Comparison of ENCODE assay signal across 8 cellular contexts in genomic region chr10:122373713-122374112, GRCh38. TPM values are rescaled to one million over a fixed set of nuclear protein-coding genes. Genes with fewer than 3 reads are reported as not detected.
DNase-seq lines count a peak whose midpoint lies in the region; ATAC-seq and TF ChIP-seq lines count a peak whose summit lies in the region.

No MANE protein-coding gene starts in this region.

- TF ChIP-seq CTCF in body of pancreas (IDR thresholded peaks at IDR 0.05) = no peak
- no peak for TF ChIP-seq CTCF in testis (IDR thresholded peaks at IDR 0.05)

- H3K9ac ChIP-seq in HUES48 (ENCODE audit: low read depth, low read length) = peak overlapping the region; percentile 1; the same call in 1 of the 2 replicates

- intact Hi-C loops in body of pancreas (cut with DNase I) = no loop called here
- intact Hi-C loops in left colon (cut with DNase I, micrococcal nuclease) = no loop called here
- intact Hi-C loops in testis (cut with DNase I; ENCODE audit: low total_unique reads) = no loop called here

- H3K36me3 ChIP-seq in ACC112 (ENCODE audit: insufficient read depth, low read length) (no peaks in the 10 kb centered on the region), HUES48 (ENCODE audit: control insufficient read depth, insufficient read depth, low read length) (no peaks in the 10 kb centered on the region), body of pancreas (replicated peaks in 1 of 2; ENCODE audit: insufficient read depth in 1 of 2, low read depth in 2 of 2) (no peaks in the 10 kb centered on the region), testis (ENCODE audit: low read depth, missing control alignments) (no peaks in the 10 kb centered on the region)

- H3K9me3 ChIP-seq in HUES48 (ENCODE audit: control insufficient read depth, insufficient read depth, low read length) (no peaks in the 10 kb centered on the region), body of pancreas (no peaks in the 10 kb centered on the region), testis (no peaks in the 10 kb centered on the region)

- peaks cover 3% of the 10 kb centered on the region for H3K4me1 ChIP-seq in ACC112 (ENCODE audit: control insufficient read depth, insufficient read depth, low read length, unreplicated experiment)
- H3K4me1 ChIP-seq in HUES48 (ENCODE audit: control insufficient read depth, insufficient read depth, low read length) = peaks cover 26% of the 10 kb centered on the region
- peaks cover 32% of the 10 kb centered on the region for H3K4me1 ChIP-seq in body of pancreas
- H3K4me1 ChIP-seq in testis = peaks cover 10% of the 10 kb centered on the region

- H3K27me3 ChIP-seq in ACC112 (ENCODE audit: insufficient read depth, low read length) (no peaks in the 10 kb centered on the region), HUES48 (ENCODE audit: control insufficient read depth, insufficient read depth, low read length) (peaks cover 11% of the 10 kb centered on the region), body of pancreas (no peaks in the 10 kb centered on the region), testis (no peaks in the 10 kb centered on the region)

- ATAC-seq in body of pancreas (peak; percentile 2), left colon (peak; percentile 8), GM18520 (IDR thresholded peaks at IDR 0.05; ENCODE audit: unreplicated experiment) (no peak)

- TF ChIP-seq POLR2A in body of pancreas (IDR thresholded peaks at IDR 0.05) (no peak), testis (IDR thresholded peaks at IDR 0.05) (no peak)

- no peak overlapping the region for H3K27ac ChIP-seq in ACC112 (ENCODE audit: low read depth, low read length)
- H3K27ac ChIP-seq in HUES48 (ENCODE audit: low read depth, low read length) = no peak overlapping the region
- peak overlapping the region; percentile 82 to 99 (median 98) for H3K27ac ChIP-seq in body of pancreas
- H3K27ac ChIP-seq in testis = peak overlapping the region; percentile 76 to 96

- DNase-seq in body of pancreas (peak; percentile 20 to 27 (median 23)), left colon (peak in 1 of 2 donors; percentile 28), testis (peak; percentile 33), SHP77 treated with DMSO at 0.1 percent for 48 hours (lab: John Stamatoyannopoulos, UW) (no peak), HT-29 (ENCODE audit: low spot score) (no peak)

- H2AFZ ChIP-seq in ACC112 (ENCODE audit: low read length, unreplicated experiment) = peak overlapping the region; percentile 71

- H3K4me3 ChIP-seq in ACC112 (ENCODE audit: low read depth, low read length) (peak overlapping the region; percentile 99), HUES48 (ENCODE audit: low read depth, low read length) (peak overlapping the region; percentile 79), body of pancreas (peak overlapping the region in 1 of 2 donors; percentile 31), testis (peak overlapping the region; percentile 76 to 89)

- WGBS in body of pancreas, 2 donors = 2 to 5% methylated on average over 12 of the region's 12 CpGs
- WGBS in testis, 2 donors = 3 to 4% methylated on average over 12 of the region's 12 CpGs

- peaks cover 21% of the 10 kb centered on the region for H3K79me2 ChIP-seq in ACC112 (ENCODE audit: control insufficient read depth, insufficient read depth, low read length, unreplicated experiment)

RNA-seq across cellular contexts. Expression of gene PLEKHA1, which starts 0.8 kb away (rescaled TPM):
- total RNA-seq in body of pancreas = 10 to 100 TPM; 14.2 to 26.5 TPM
- 10 to 100 TPM; 41.5 to 49.2 TPM for total RNA-seq in left colon
- 10 to 100 TPM; 27.6 to 35.7 TPM for total RNA-seq in testis
- polyA plus RNA-seq in testis (ENCODE audit: insufficient read depth, low read depth, low replicate concordance) = 66.6 TPM
- total RNA-seq in HT-29 (2014; rRNA removed; shearing (Covaris generic)) = 13.0 and 15.8 TPM in 2 replicates

Comparison
In these comparisons a context has a peak if more than half of its experiments do, and no peak if none do; other contexts are left out.
1. H3K27ac ChIP-seq: peak in body of pancreas (4 of 4) and testis (2 of 2); none in ACC112 (single experiment) and HUES48 (single experiment).
2. DNase-seq: peak in body of pancreas (4 of 4) and testis (single experiment); none in SHP77 treated with DMSO at 0.1 percent for 48 hours (single experiment) and HT-29 (single experiment).